Comparison of ENCODE assay signal across 16 cellular contexts in the genomic region with DNA sequence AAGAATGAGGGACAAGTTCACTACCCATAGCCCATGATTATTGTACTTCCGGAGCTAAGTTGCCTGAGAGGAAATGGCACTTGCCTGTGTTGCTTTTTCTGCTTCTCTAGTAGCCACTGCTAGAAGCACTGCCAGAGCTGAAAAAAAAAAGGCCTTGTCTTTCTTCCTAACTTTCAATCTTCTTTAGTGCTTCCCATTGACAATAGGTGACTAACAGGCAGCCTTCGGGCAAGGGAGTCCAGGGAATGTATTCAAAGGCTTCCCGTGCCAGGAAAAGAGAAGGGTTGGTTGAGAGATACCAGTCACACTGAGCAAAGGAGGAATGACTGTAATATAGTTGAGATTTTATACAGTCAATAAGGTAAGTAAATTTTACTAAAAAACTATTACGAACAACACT.
A peak's percentile ranks its signal among the peaks of the same experiment; 100 is the strongest.
DNase-seq lines count a peak whose midpoint lies in the region; FAIRE-seq and TF ChIP-seq lines count a peak whose summit lies in the region.
"Had no signal": no experiment of that assay in that cellular context is flagged by ENCODE, and none has a peak within 500 bp of the region (broad histone marks: within the 10 kb centered on the region; RNA-seq: fewer than 3 reads in every experiment).

No MANE protein-coding gene starts in this region.

- H3K9me1 ChIP-seq in keratinocyte (ENCODE audit: control insufficient read depth, extremely low read depth, insufficient read depth, low read length): no peaks in the 10 kb centered on the region

- dilution Hi-C loops in keratinocyte (cut with MboI; ENCODE audit: extremely low pct_ligation_motif_present, low sequenced_read_pairs): no loop called here

- peak overlapping the region; percentile 44 for H2AFZ ChIP-seq in keratinocyte (ENCODE audit: control insufficient read depth, low read length)
- H2AFZ ChIP-seq in neural progenitor cell (replicated peaks): no peak overlapping the region

- no peaks in the 10 kb centered on the region for H3K9me3 Mint-ChIP-seq in endothelial cell (ENCODE audit: unreplicated experiment)
- peaks cover 2% of the 10 kb centered on the region for H3K9me3 Mint-ChIP-seq in neural progenitor cell
- H3K9me3 Mint-ChIP-seq in chondrocyte (ENCODE audit: low read depth): peaks cover 1% of the 10 kb centered on the region
- no peaks in the 10 kb centered on the region for H3K9me3 Mint-ChIP-seq in type B pancreatic cell

- H3K27me3 ChIP-seq in HUES48 (ENCODE audit: control insufficient read depth, insufficient read depth, low read length) (no peaks in the 10 kb centered on the region), keratinocyte (ENCODE audit: control insufficient read depth, extremely low read depth, insufficient read depth, low read length) (no peaks in the 10 kb centered on the region), neural progenitor cell (no peaks in the 10 kb centered on the region)

- H3K4me3 Mint-ChIP-seq in endothelial cell (ENCODE audit: unreplicated experiment) (no peak overlapping the region), neural progenitor cell (no peak overlapping the region), chondrocyte (ENCODE audit: unreplicated experiment) (no peak overlapping the region), type B pancreatic cell (no peak overlapping the region)
- H3K4me3 Mint-ChIP-seq: B cell; CD4-positive, alpha-beta memory T cell had no signal

- H3K79me2 ChIP-seq in keratinocyte (ENCODE audit: control insufficient read depth, insufficient read depth, low read length): no peaks in the 10 kb centered on the region
- H3K79me2 ChIP-seq in neural progenitor cell (ENCODE audit: low read depth): no peaks in the 10 kb centered on the region

- H4K20me1 ChIP-seq in keratinocyte (ENCODE audit: control insufficient read depth, extremely low read depth, insufficient read depth, low read length) (no peaks in the 10 kb centered on the region), neural progenitor cell (ENCODE audit: low read depth) (no peaks in the 10 kb centered on the region)

- DNase-seq in endothelial cell (ENCODE audit: low spot score): no peak
- no peak for DNase-seq in keratinocyte (ENCODE audit: low read depth, low spot score)
- DNase-seq in neural progenitor cell (ENCODE audit: low spot score): peak; percentile 52
- DNase-seq in chondrocyte (ENCODE audit: low spot score): no peak
- DNase-seq in NCI-H2196 treated with DMSO at 0.1 percent for 48 hours (lab: John Stamatoyannopoulos, UW; ENCODE audit: unreplicated experiment): no peak
- DNase-seq in EL: no peak
- DNase-seq in type B pancreatic cell (ENCODE audit: extremely low spot score, unreplicated experiment): no peak
- DNase-seq: ACHN; CD4-positive, alpha-beta memory T cell; Karpas-422; NCI-H1930; NCI-H524; RPMI8226 had no signal

- H3K9ac ChIP-seq in HUES48 (ENCODE audit: low read depth, low read length) (0 out of 2 replicates have a peak overlapping the region, but pooled peaks have one; percentile 16), keratinocyte (ENCODE audit: control insufficient read depth, extremely low read depth, insufficient read depth, low read length) (no peak overlapping the region), neural progenitor cell (no peak overlapping the region)

- peak; percentile 52 for FAIRE-seq in keratinocyte (lab: Jason Lieb, UNC)

- H3K36me3 ChIP-seq in HUES48 (ENCODE audit: control insufficient read depth, insufficient read depth, low read length) (no peaks in the 10 kb centered on the region), keratinocyte (ENCODE audit: control insufficient read depth in 2 of 2, extremely low read depth in 1 of 2, insufficient read depth in 2 of 2, low read length in 2 of 2) (no peaks in the 10 kb centered on the region), neural progenitor cell (no peaks in the 10 kb centered on the region)
- H3K36me3 ChIP-seq: HAP-1 had no signal

- H3K27ac Mint-ChIP-seq in endothelial cell (ENCODE audit: unreplicated experiment) (peak overlapping the region; percentile 76), neural progenitor cell (no peak overlapping the region), chondrocyte (ENCODE audit: unreplicated experiment) (no peak overlapping the region), type B pancreatic cell (no peak overlapping the region)
- H3K27ac Mint-ChIP-seq: B cell; CD4-positive, alpha-beta memory T cell had no signal

- H3K27me3 Mint-ChIP-seq in endothelial cell (ENCODE audit: unreplicated experiment) (peaks cover 2% of the 10 kb centered on the region), neural progenitor cell (ENCODE audit: insufficient read depth, low read depth) (no peaks in the 10 kb centered on the region), chondrocyte (ENCODE audit: low read depth) (peaks cover 3% of the 10 kb centered on the region), type B pancreatic cell (no peaks in the 10 kb centered on the region)
- H3K27me3 Mint-ChIP-seq: B cell; CD4-positive, alpha-beta memory T cell had no signal

- H3K9me3 ChIP-seq in HUES48 (ENCODE audit: control insufficient read depth, insufficient read depth, low read length) (no peaks in the 10 kb centered on the region), keratinocyte (ENCODE audit: control insufficient read depth, low read depth, low read length) (no peaks in the 10 kb centered on the region), neural progenitor cell (ENCODE audit: low read depth) (no peaks in the 10 kb centered on the region)
- H3K9me3 ChIP-seq: HAP-1 had no signal

- H3K27ac ChIP-seq in HUES48 (ENCODE audit: low read depth, low read length) (no peak overlapping the region), keratinocyte (ENCODE audit: control insufficient read depth, insufficient read depth, low read length) (no peak overlapping the region), neural progenitor cell (no peak overlapping the region)

- no peak overlapping the region for H3K4me2 ChIP-seq in keratinocyte (ENCODE audit: control insufficient read depth, extremely low read depth, insufficient read depth, low read depth, low read length)
- no peak overlapping the region for H3K4me2 ChIP-seq in neural progenitor cell

- H3K36me3 Mint-ChIP-seq in endothelial cell (ENCODE audit: low read depth, unreplicated experiment) (no peaks in the 10 kb centered on the region), neural progenitor cell (no peaks in the 10 kb centered on the region), chondrocyte (ENCODE audit: low read depth) (peaks cover under 1% of the 10 kb centered on the region), type B pancreatic cell (no peaks in the 10 kb centered on the region)
- H3K36me3 Mint-ChIP-seq: CD4-positive, alpha-beta memory T cell had no signal

- H3K4me1 Mint-ChIP-seq in endothelial cell (ENCODE audit: unreplicated experiment) (peaks cover 12% of the 10 kb centered on the region), neural progenitor cell (no peaks in the 10 kb centered on the region), chondrocyte (ENCODE audit: low read depth) (no peaks in the 10 kb centered on the region), type B pancreatic cell (ENCODE audit: unreplicated experiment) (no peaks in the 10 kb centered on the region)
- H3K4me1 Mint-ChIP-seq: B cell; CD4-positive, alpha-beta memory T cell had no signal

- H3K4me3 ChIP-seq in HUES48 (ENCODE audit: low read depth, low read length) (no peak overlapping the region), keratinocyte (ENCODE audit: control insufficient read depth in 2 of 3, extremely low read depth in 1 of 3, insufficient read depth in 2 of 3, low read depth in 1 of 3, low read length in 3 of 3) (no peak overlapping the region), neural progenitor cell (no peak overlapping the region)
- H3K4me3 ChIP-seq: HAP-1 had no signal

- no peaks in the 10 kb centered on the region for H3F3A ChIP-seq in neural progenitor cell (ENCODE audit: low read depth)

- no peak for TF ChIP-seq CTCF in endothelial cell (IDR thresholded peaks at IDR 0.05; ENCODE audit: unreplicated experiment)
- no peak for TF ChIP-seq CTCF in keratinocyte (optimal IDR thresholded peaks at IDR 0.05 in 1 of 3, IDR thresholded peaks at IDR 0.05 in 1 of 3, conservative IDR thresholded peaks at IDR 0.05 in 1 of 3; ENCODE audit: extremely low read depth in 1 of 3, insufficient read depth in 2 of 3, low read length in 3 of 3)
- no peak for TF ChIP-seq CTCF in neural progenitor cell (IDR thresholded peaks at IDR 0.05)
- no peak for TF ChIP-seq CTCF in chondrocyte (IDR thresholded peaks at IDR 0.05)
- no peak for TF ChIP-seq CTCF in type B pancreatic cell (conservative IDR thresholded peaks at IDR 0.05)

- H3K4me1 ChIP-seq in HUES48 (ENCODE audit: control insufficient read depth, insufficient read depth, low read length) (0 out of 2 replicates have a peak, but pooled peaks cover 2% of the 10 kb centered on the region), keratinocyte (ENCODE audit: control insufficient read depth, extremely low read depth, insufficient read depth, low read length) (no peaks in the 10 kb centered on the region), neural progenitor cell (no peaks in the 10 kb centered on the region)
- H3K4me1 ChIP-seq: HAP-1 had no signal
